In genomic region chr2:219778189-219778588, GRCh38 we compare ENCODE assay signal across 19 cellular contexts.
DNase-seq lines count a peak whose midpoint lies in the region; ATAC-seq and TF ChIP-seq lines count a peak whose summit lies in the region.
"Had no signal": no experiment of that assay in that cellular context is flagged by ENCODE, and none has a peak within 500 bp of the region (broad histone marks: within the 10 kb centered on the region; RNA-seq: fewer than 3 reads in every experiment).

No MANE protein-coding gene starts in this region.

- no peak overlapping the region for H2BK5ac ChIP-seq in mesendoderm (ENCODE audit: low read length)

- no peaks in the 10 kb centered on the region for H3K9me2 ChIP-seq in GM23338 (ENCODE audit: insufficient read depth)

- H3K36me3 Mint-ChIP-seq in GM23338 (ENCODE audit: low read depth) (no peaks in the 10 kb centered on the region), nephron progenitor cell (ENCODE audit: low read depth) (no peaks in the 10 kb centered on the region)
- H3K36me3 Mint-ChIP-seq: CD8-positive, alpha-beta T cell had no signal

- H3K36me3 ChIP-seq in GM23338 (ENCODE audit: insufficient read depth) = no peaks in the 10 kb centered on the region
- no peaks in the 10 kb centered on the region for H3K36me3 ChIP-seq in mesendoderm (ENCODE audit: control insufficient read depth, insufficient read depth, low read length)
- no peaks in the 10 kb centered on the region for H3K36me3 ChIP-seq in suprapubic skin
- H3K36me3 ChIP-seq: BLaER1 treated with 17β-estradiol and CSF1 and Interleukin-3, amounts not matched to agents 10 nM and 100 nM had no signal

- H3K79me2 ChIP-seq in GM23338 (replicated peaks; ENCODE audit: insufficient read depth) = no peaks in the 10 kb centered on the region
- H3K79me2 ChIP-seq in mesendoderm (ENCODE audit: control insufficient read depth, insufficient read depth, low read length) = no peaks in the 10 kb centered on the region

- no peak overlapping the region for H3K4me3 Mint-ChIP-seq in GM23338
- H3K4me3 Mint-ChIP-seq in nephron progenitor cell = no peak overlapping the region
- H3K4me3 Mint-ChIP-seq: B cell; CD4-positive, alpha-beta T cell; CD8-positive, alpha-beta T cell had no signal

- no peaks in the 10 kb centered on the region for H3K9me3 ChIP-seq in suprapubic skin
- H3K9me3 ChIP-seq: A549; BLaER1 treated with 17β-estradiol and CSF1 and Interleukin-3, amounts not matched to agents 10 nM and 100 nM had no signal

- H4K5ac ChIP-seq in mesendoderm (ENCODE audit: low read length) = no peak overlapping the region

- H3K4me1 Mint-ChIP-seq in GM23338 (no peaks in the 10 kb centered on the region), nephron progenitor cell (peaks cover 29% of the 10 kb centered on the region)
- H3K4me1 Mint-ChIP-seq: B cell had no signal

- H3K27me3 Mint-ChIP-seq in GM23338 (ENCODE audit: insufficient read depth, low read depth, poor library complexity) = peaks cover 2% of the 10 kb centered on the region
- H3K27me3 Mint-ChIP-seq in nephron progenitor cell (ENCODE audit: low read depth, poor library complexity) = peaks cover 10% of the 10 kb centered on the region

- no peaks in the 10 kb centered on the region for H3K27me3 ChIP-seq in GM23338 (ENCODE audit: insufficient read depth)
- H3K27me3 ChIP-seq in mesendoderm (ENCODE audit: insufficient read depth, low read length, poor library complexity) = no peaks in the 10 kb centered on the region
- H3K27me3 ChIP-seq in suprapubic skin = peaks cover 5% of the 10 kb centered on the region
- H3K27me3 ChIP-seq: BLaER1 treated with 17β-estradiol and CSF1 and Interleukin-3, amounts not matched to agents 10 nM and 100 nM had no signal

- H3K9me3 Mint-ChIP-seq in GM23338 (no peaks in the 10 kb centered on the region), nephron progenitor cell (no peaks in the 10 kb centered on the region)
- H3K9me3 Mint-ChIP-seq: CD4-positive, alpha-beta T cell; CD8-positive, alpha-beta T cell had no signal

- ATAC-seq in GM23338 = no peak
- no peak for ATAC-seq in esophagus mucosa
- ATAC-seq: A549; CD8-positive, alpha-beta T cell; GM12878 had no signal

- no peak overlapping the region for H4K8ac ChIP-seq in mesendoderm (ENCODE audit: low read depth, low read length)

- no peak overlapping the region for H3K4ac ChIP-seq in mesendoderm (ENCODE audit: low read depth, low read length)

- DNase-seq in GM23338 (ENCODE audit: low spot score) (no peak), mesendoderm (no peak), nephron progenitor cell (no peak), putamen (ENCODE audit: low spot score) (peak; percentile 49), suprapubic skin (ENCODE audit: low spot score in 2 of 2) (no peak), GF-D8 (lab: John Stamatoyannopoulos, UW) (no peak)
- DNase-seq: AML-193; Caco-2; Calu3; CD4-positive, alpha-beta T cell; CD8-positive, alpha-beta T cell; DMS79 treated with DMSO at 0.1 percent for 48 hours had no signal

- H2BK120ac ChIP-seq in mesendoderm (ENCODE audit: low read depth, low read length) = peak overlapping the region; percentile 56

- TF ChIP-seq POLR2A in suprapubic skin (IDR thresholded peaks at IDR 0.05) = no peak

- H3K4me1 ChIP-seq in GM23338 (ENCODE audit: insufficient read depth) (no peaks in the 10 kb centered on the region), mesendoderm (ENCODE audit: control insufficient read depth, low read depth, low read length) (no peaks in the 10 kb centered on the region), suprapubic skin (no peaks in the 10 kb centered on the region)
- H3K4me1 ChIP-seq: A549; BLaER1 treated with 17β-estradiol and CSF1 and Interleukin-3, amounts not matched to agents 10 nM and 100 nM; Caco-2 had no signal

- no peak for TF ChIP-seq EP300 in suprapubic skin (IDR thresholded peaks at IDR 0.05)

- no CpG with 5 or more reads among the region's 2 CpGs for WGBS in mesendoderm (ENCODE audit: extremely low coverage, insufficient coverage, low lambda C conversion rate)
- 87% methylated on average over 2 of the region's 2 CpGs for WGBS in suprapubic skin

- TF ChIP-seq CTCF in GM23338 (conservative IDR thresholded peaks at IDR 0.05; ENCODE audit: low read depth in 2 of 2) (no peak), nephron progenitor cell (IDR thresholded peaks at IDR 0.05) (no peak), suprapubic skin (IDR thresholded peaks at IDR 0.05) (no peak)

- no peak overlapping the region for H3K18ac ChIP-seq in mesendoderm (ENCODE audit: low read length)

- H3K56ac ChIP-seq in mesendoderm (ENCODE audit: low read length) = no peak overlapping the region

- H3K27ac ChIP-seq in GM23338 (ENCODE audit: low read depth) (no peak overlapping the region), mesendoderm (ENCODE audit: low read depth, low read length) (no peak overlapping the region), suprapubic skin (no peak overlapping the region)
- H3K27ac ChIP-seq: 22Rv1; A549; BLaER1 treated with 17β-estradiol and CSF1 and Interleukin-3, amounts not matched to agents 10 nM and 100 nM; C4-2B had no signal

- H3K4me3 ChIP-seq in GM23338 (no peak overlapping the region), mesendoderm (ENCODE audit: low read length) (no peak overlapping the region), suprapubic skin (no peak overlapping the region)
- H3K4me3 ChIP-seq: A549; BLaER1 treated with 17β-estradiol and CSF1 and Interleukin-3, amounts not matched to agents 10 nM and 100 nM; GM12878 had no signal

- H2AFZ ChIP-seq in GM23338 = peak overlapping the region; percentile 89; the same call in 1 of the 2 replicates

- H3F3A ChIP-seq in GM23338 (replicated peaks; ENCODE audit: low read depth) = no peaks in the 10 kb centered on the region

- no peak overlapping the region for H3K4me2 ChIP-seq in GM23338
- H3K4me2 ChIP-seq in mesendoderm (ENCODE audit: low read length) = no peak overlapping the region
- H3K4me2 ChIP-seq: A549; BLaER1 treated with 17β-estradiol and CSF1 and Interleukin-3, amounts not matched to agents 10 nM and 100 nM had no signal

- H3K23ac ChIP-seq in mesendoderm (ENCODE audit: low read length) = no peak overlapping the region

- H3K9ac ChIP-seq in mesendoderm (ENCODE audit: low read length) = no peak overlapping the region
- H3K9ac ChIP-seq: BLaER1 treated with 17β-estradiol and CSF1 and Interleukin-3, amounts not matched to agents 10 nM and 100 nM had no signal

- no peak overlapping the region for H2BK15ac ChIP-seq in mesendoderm (replicated peaks; ENCODE audit: low read depth)

- no peak overlapping the region for H2AK5ac ChIP-seq in mesendoderm (ENCODE audit: low read length)

- H4K20me1 ChIP-seq in GM23338 (replicated peaks; ENCODE audit: insufficient read depth) = no peaks in the 10 kb centered on the region
- H4K20me1 ChIP-seq: BLaER1 treated with 17β-estradiol and CSF1 and Interleukin-3, amounts not matched to agents 10 nM and 100 nM had no signal

- H3K79me1 ChIP-seq in mesendoderm (ENCODE audit: low read length) = no peaks in the 10 kb centered on the region

- H3K27ac Mint-ChIP-seq in GM23338 = no peak overlapping the region
- H3K27ac Mint-ChIP-seq in nephron progenitor cell = peak overlapping the region; percentile 65
- H3K27ac Mint-ChIP-seq: B cell; CD4-positive, alpha-beta T cell; CD8-positive, alpha-beta T cell had no signal

TF ChIP-seq in GM23338, 12 proteins besides CTCF, POLR2A, EP300 and RAD21 (continues in another document):
- TF ChIP-seq REST (IDR thresholded peaks at IDR 0.05; ENCODE audit: unreplicated experiment) (no peak), CREB1 (CRISPR knock-in tag; IDR thresholded peaks at IDR 0.05; ENCODE audit: low read depth) (no peak)
